ENCODE assay signal across 16 cellular contexts in genomic region chr9:111939322-111939721, GRCh38. TPM values are rescaled to one million over a fixed set of nuclear protein-coding genes. Genes with fewer than 3 reads are reported as not detected.
DNase-seq lines count a peak whose midpoint lies in the region; ATAC-seq and TF ChIP-seq lines count a peak whose summit lies in the region.
"Had no signal": no experiment of that assay in that cellular context is flagged by ENCODE, and none has a peak within 500 bp of the region (broad histone marks: within the 10 kb centered on the region; RNA-seq: fewer than 3 reads in every experiment).

No MANE protein-coding gene starts in this region.

- no peaks in the 10 kb centered on the region for H3K27me3 Mint-ChIP-seq in activated naive CD4-positive, alpha-beta T cell treated with anti-CD3 and anti-CD28 coated beads for 36 hours (ENCODE audit: low read depth)
- no peaks in the 10 kb centered on the region for H3K27me3 Mint-ChIP-seq in activated B cell treated with CpG ODN at 0.5 μM for 24 hours

- POLR2A ChIA-PET in activated B cell treated with CpG ODN at 0.5 μM for 24 hours (lab: Charles Lee): interaction anchor here (1.5 kb wide), 1 partner anchor 22 kb away, joined by 4 read pairs; no protein-coding TSS in a partner anchor

- ATAC-seq in activated B cell treated with CpG ODN at 0.5 μM for 24 hours (ENCODE audit: low read depth): no peak
- no peak for ATAC-seq in GM19023 (IDR thresholded peaks at IDR 0.05; ENCODE audit: unreplicated experiment)
- ATAC-seq in HG02588 (IDR thresholded peaks at IDR 0.05; ENCODE audit: unreplicated experiment): no peak
- no peak for ATAC-seq in HG02852 (IDR thresholded peaks at IDR 0.05; ENCODE audit: unreplicated experiment)
- ATAC-seq: pancreas, Right ventricle myocardium inferior had no signal

- peaks cover 9% of the 10 kb centered on the region for H3K36me3 Mint-ChIP-seq in activated naive CD4-positive, alpha-beta T cell treated with anti-CD3 and anti-CD28 coated beads for 36 hours (ENCODE audit: low read depth)
- peaks cover 30% of the 10 kb centered on the region for H3K36me3 Mint-ChIP-seq in activated B cell treated with CpG ODN at 0.5 μM for 24 hours (ENCODE audit: low read depth)

- no peaks in the 10 kb centered on the region for H3K36me3 ChIP-seq in thymus (ENCODE audit: control insufficient read depth, insufficient read depth)
- H3K36me3 ChIP-seq: pancreas had no signal

- peak overlapping the region; percentile 86 for H3K27ac Mint-ChIP-seq in activated naive CD4-positive, alpha-beta T cell treated with anti-CD3 and anti-CD28 coated beads for 36 hours
- H3K27ac Mint-ChIP-seq in activated B cell treated with CpG ODN at 0.5 μM for 24 hours: peak overlapping the region; percentile 86

- CTCF ChIA-PET in activated naive CD4-positive, alpha-beta T cell treated with anti-CD3 and anti-CD28 coated beads for 36 hours (lab: Charles Lee): no interaction called here
- CTCF ChIA-PET in activated B cell treated with CpG ODN at 0.5 μM for 24 hours (lab: Charles Lee): interaction anchor here (0.6 kb wide), 1 partner anchor 96 kb away, joined by 3 read pairs; no protein-coding TSS in a partner anchor

- H3K4me3 ChIP-seq in thymus (ENCODE audit: low read length): no peak overlapping the region
- H3K4me3 ChIP-seq: pancreas had no signal

- no peaks in the 10 kb centered on the region for H3K27me3 ChIP-seq in thymus (ENCODE audit: control insufficient read depth, insufficient read depth)
- H3K27me3 ChIP-seq: pancreas had no signal

- H3K4me1 Mint-ChIP-seq in activated naive CD4-positive, alpha-beta T cell treated with anti-CD3 and anti-CD28 coated beads for 36 hours (ENCODE audit: low read depth): peaks cover 23% of the 10 kb centered on the region
- H3K4me1 Mint-ChIP-seq in activated B cell treated with CpG ODN at 0.5 μM for 24 hours: peaks cover 53% of the 10 kb centered on the region

- WGBS in thymus: 95% methylated on average over 2 of the region's 2 CpGs

- H3K4me3 Mint-ChIP-seq in activated naive CD4-positive, alpha-beta T cell treated with anti-CD3 and anti-CD28 coated beads for 36 hours: no peak overlapping the region
- H3K4me3 Mint-ChIP-seq in activated B cell treated with CpG ODN at 0.5 μM for 24 hours: no peak overlapping the region

- no peak for DNase-seq in activated naive CD4-positive, alpha-beta T cell treated with anti-CD3 and anti-CD28 coated beads for 36 hours
- DNase-seq in activated naive CD4-positive, alpha-beta T cell treated with Interleukin-2 at 50 U/mL for 16 hours: no peak
- DNase-seq in activated B cell treated with CpG ODN at 0.5 μM for 24 hours (no peak), epithelial cell of prostate (ENCODE audit: low read depth, low spot score) (no peak)
- DNase-seq: activated CD4-positive, alpha-beta T cell treated with anti-CD3 and anti-CD28 coated beads for 48 hours; activated effector memory CD4-positive, alpha-beta T cell treated with anti-CD3 and anti-CD28 coated beads, Interleukin-2, amount 50 U/mL, for 16 hours; effector CD4-positive, alpha-beta T cell; kidney; NK-92 treated with Interleukin-12 subunit alpha and Interleukin-12 subunit beta, amount 100 ng/mL, for 24 hours; pancreas; T-helper 9 cell had no signal

- peaks cover 6% of the 10 kb centered on the region for H3K4me1 ChIP-seq in thymus (ENCODE audit: control insufficient read depth, insufficient read depth, low read length)

- intact Hi-C loops in activated naive CD4-positive, alpha-beta T cell treated with anti-CD3 and anti-CD28 coated beads for 36 hours (cut with micrococcal nuclease): no loop called here
- intact Hi-C loops in activated B cell treated with CpG ODN at 0.5 μM for 24 hours (cut with micrococcal nuclease): no loop called here

- no peaks in the 10 kb centered on the region for H3K9me3 ChIP-seq in thymus (ENCODE audit: control insufficient read depth)
- H3K9me3 ChIP-seq: pancreas had no signal

- H3K9me3 Mint-ChIP-seq in activated naive CD4-positive, alpha-beta T cell treated with anti-CD3 and anti-CD28 coated beads for 36 hours: no peaks in the 10 kb centered on the region
- peaks cover 3% of the 10 kb centered on the region for H3K9me3 Mint-ChIP-seq in activated B cell treated with CpG ODN at 0.5 μM for 24 hours

- peak overlapping the region; percentile 12 for H3K27ac ChIP-seq in epithelial cell of prostate
- H3K27ac ChIP-seq in thymus (ENCODE audit: low read depth): peak overlapping the region; percentile 2

- TF ChIP-seq CTCF in activated B cell treated with CpG ODN at 0.5 μM for 24 hours (IDR thresholded peaks at IDR 0.05): no peak

RNA-seq across cellular contexts. Expression of gene UGCG, which starts 42.7 kb away (rescaled TPM):
- total RNA-seq in activated naive CD4-positive, alpha-beta T cell treated with anti-CD3 and anti-CD28 coated beads for 36 hours: 10 to 100 TPM in 1 of 2 experiments, 1 to 10 TPM in 1; 8.8 to 10.5 TPM
- 103 and 111 TPM in 2 replicates for total RNA-seq in activated B cell treated with CpG ODN at 0.5 μM for 24 hours
- 37.1 TPM for polyA plus RNA-seq in thymus
